ENCODE assay signal across 11 cellular contexts in the genomic region with DNA sequence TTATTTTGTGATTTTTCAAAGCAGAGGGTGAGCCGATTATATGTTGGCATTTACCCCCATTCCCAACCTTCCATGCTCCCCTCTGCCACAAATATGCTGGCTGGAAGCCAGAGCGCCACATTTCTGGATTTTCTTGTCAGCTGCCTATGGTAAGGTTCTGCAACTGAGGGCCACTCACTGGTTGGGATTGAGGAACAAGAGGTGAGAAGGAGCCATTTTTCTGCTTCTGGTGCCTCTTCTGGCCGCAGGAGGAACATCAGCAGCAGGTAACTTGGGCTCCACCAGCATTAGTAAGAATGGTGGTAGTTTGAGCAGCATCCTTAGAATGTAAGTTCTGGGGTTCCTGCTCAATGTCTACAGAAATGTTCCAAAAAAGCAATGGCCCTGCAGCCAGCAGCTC.
DNase-seq lines count a peak whose midpoint lies in the region; ATAC-seq and TF ChIP-seq lines count a peak whose summit lies in the region.
"Had no signal": no experiment of that assay in that cellular context is flagged by ENCODE, and none has a peak within 500 bp of the region (broad histone marks: within the 10 kb centered on the region; RNA-seq: fewer than 3 reads in every experiment).

No MANE protein-coding gene starts in this region.

- H3K4me1 Mint-ChIP-seq in HFFc6 (ENCODE audit: low read depth), result no peaks in the 10 kb centered on the region

- no peak overlapping the region for H3K27ac Mint-ChIP-seq in HFFc6

- H3K9me2 ChIP-seq in SU-DHL-6 (replicated peaks; ENCODE audit: insufficient read depth, low read length), result no peaks in the 10 kb centered on the region

- H3K4me3 Mint-ChIP-seq in HFFc6, result no peak overlapping the region

- DNase-seq in GM06990 (ENCODE audit: extremely low read depth, insufficient read length) (no peak), HFFc6 (no peak), iPS DF 4.7 (ENCODE audit: extremely low read depth, low spot score) (peak; percentile 19), caudate nucleus (lab: John Stamatoyannopoulos, UW) (no peak), T-helper 1 cell (no peak)
- DNase-seq: anterior cingulate cortex, NCI-H1436 had no signal

- H3K27ac ChIP-seq in SU-DHL-6 (ENCODE audit: low read depth, low read length), result no peak overlapping the region
- H3K27ac ChIP-seq in caudate nucleus (ENCODE audit: low read depth, low read length), result no peak overlapping the region
- H3K27ac ChIP-seq: VCaP had no signal

- H3K27me3 ChIP-seq in GM06990 (replicated peaks; ENCODE audit: control insufficient read depth, insufficient read depth, low read length) (no peaks in the 10 kb centered on the region), SU-DHL-6 (ENCODE audit: low read length) (no peaks in the 10 kb centered on the region)

- H3K4me2 ChIP-seq in SU-DHL-6 (ENCODE audit: low read depth, low read length, poor library complexity, severe bottlenecking), result no peak overlapping the region

- no peak overlapping the region for H3K9ac ChIP-seq in SU-DHL-6 (ENCODE audit: low read length)

- TF ChIP-seq CTCF in GM06990 (IDR thresholded peaks at IDR 0.05; ENCODE audit: insufficient read depth, low read length, poor library complexity, severe bottlenecking) (peak; percentile 67), HFFc6 (IDR thresholded peaks at IDR 0.05) (0 out of 2 replicates have a peak, but pooled peaks have one; percentile 18), SU-DHL-6 (IDR thresholded peaks at IDR 0.05; ENCODE audit: insufficient read depth, low read length, poor library complexity, severe bottlenecking) (peak; percentile 36)

- 0 out of 2 replicates have a peak, but pooled peaks cover 4% of the 10 kb centered on the region for H3K9me3 Mint-ChIP-seq in HFFc6

- H3K36me3 Mint-ChIP-seq in HFFc6 (ENCODE audit: low read depth), result no peaks in the 10 kb centered on the region

- H3K4me3 ChIP-seq in GM06990 (replicated peaks; ENCODE audit: low read depth, low read length) (no peak overlapping the region), SU-DHL-6 (ENCODE audit: insufficient read depth, low read length, poor library complexity, severe bottlenecking) (no peak overlapping the region)

- H3K79me2 ChIP-seq in SU-DHL-6 (ENCODE audit: insufficient read depth, low read length), result no peaks in the 10 kb centered on the region

- H2AFZ ChIP-seq in SU-DHL-6 (ENCODE audit: low read depth, low read length, severe bottlenecking), result no peak overlapping the region

- no peaks in the 10 kb centered on the region for H3K9me3 ChIP-seq in SU-DHL-6 (ENCODE audit: insufficient read depth, low read length)

- no peaks in the 10 kb centered on the region; the same call in 1 of the 2 replicates for H3K27me3 Mint-ChIP-seq in HFFc6 (ENCODE audit: insufficient read depth)

- ATAC-seq in GM18873 (IDR thresholded peaks at IDR 0.05; ENCODE audit: low FRiP score, unreplicated experiment) (no peak), GM18870 (IDR thresholded peaks at IDR 0.05; ENCODE audit: unreplicated experiment) (no peak)

- no peaks in the 10 kb centered on the region for H3F3A ChIP-seq in SU-DHL-6 (ENCODE audit: insufficient read depth)

- no peaks in the 10 kb centered on the region for H4K20me1 ChIP-seq in SU-DHL-6 (ENCODE audit: low read depth, low read length)

- no peaks in the 10 kb centered on the region for H3K36me3 ChIP-seq in GM06990 (ENCODE audit: control insufficient read depth, insufficient read depth, low read length)
- H3K36me3 ChIP-seq in SU-DHL-6 (ENCODE audit: low read length), result no peaks in the 10 kb centered on the region
